ENCODE assay signal across 1 cellular context in the genomic region with DNA sequence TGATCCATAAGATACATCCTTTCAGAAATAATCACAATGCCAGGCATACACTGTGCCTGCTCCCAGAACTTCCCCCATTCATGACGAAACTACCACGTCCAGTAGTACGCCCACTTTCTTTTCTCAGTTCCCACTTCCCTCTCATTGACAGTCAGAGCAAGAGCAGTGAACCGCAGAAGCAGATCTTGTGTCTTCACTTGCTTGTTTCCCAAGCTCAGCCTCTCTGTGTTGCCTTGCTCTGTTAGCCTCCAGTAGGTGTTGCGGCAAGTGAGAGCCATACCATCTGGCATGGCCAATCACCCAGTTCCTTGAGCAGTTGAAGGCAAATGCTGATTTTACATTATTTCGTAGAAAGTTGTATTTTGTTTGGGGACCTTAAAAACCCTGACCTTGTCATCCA.
TF ChIP-seq lines count a peak whose summit lies in the region.

No MANE protein-coding gene starts in this region.

TF ChIP-seq in GM12878, 131 proteins besides CTCF, POLR2A, EP300 and RAD21 (continued from another document and continues in another):
- TF ChIP-seq, protein P1, sequence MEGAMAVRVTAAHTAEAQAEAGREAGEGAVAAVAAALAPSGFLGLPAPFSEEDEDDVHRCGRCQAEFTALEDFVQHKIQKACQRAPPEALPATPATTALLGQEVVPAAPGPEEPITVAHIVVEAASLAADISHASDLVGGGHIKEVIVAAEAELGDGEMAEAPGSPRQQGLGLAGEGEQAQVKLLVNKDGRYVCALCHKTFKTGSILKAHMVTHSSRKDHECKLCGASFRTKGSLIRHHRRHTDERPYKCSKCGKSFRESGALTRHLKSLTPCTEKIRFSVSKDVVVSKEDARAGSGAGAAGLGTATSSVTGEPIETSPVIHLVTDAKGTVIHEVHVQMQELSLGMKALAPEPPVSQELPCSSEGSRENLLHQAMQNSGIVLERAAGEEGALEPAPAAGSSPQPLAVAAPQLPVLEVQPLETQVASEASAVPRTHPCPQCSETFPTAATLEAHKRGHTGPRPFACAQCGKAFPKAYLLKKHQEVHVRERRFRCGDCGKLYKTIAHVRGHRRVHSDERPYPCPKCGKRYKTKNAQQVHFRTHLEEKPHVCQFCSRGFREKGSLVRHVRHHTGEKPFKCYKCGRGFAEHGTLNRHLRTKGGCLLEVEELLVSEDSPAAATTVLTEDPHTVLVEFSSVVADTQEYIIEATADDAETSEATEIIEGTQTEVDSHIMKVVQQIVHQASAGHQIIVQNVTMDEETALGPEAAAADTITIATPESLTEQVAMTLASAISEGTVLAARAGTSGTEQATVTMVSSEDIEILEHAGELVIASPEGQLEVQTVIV (IDR thresholded peaks at IDR 0.05; ENCODE audit: borderline replicate concordance, partially characterized antibody): no peak
- TF ChIP-seq SPI1 (IDR thresholded peaks at IDR 0.05; ENCODE audit: borderline replicate concordance, insufficient read depth, low read depth, low read length) (peak; percentile 99), ATF7 (IDR thresholded peaks at IDR 0.05; ENCODE audit: low read depth) (peak; percentile 93), JUNB (IDR thresholded peaks at IDR 0.05) (peak; percentile 97), FOXM1 (IDR thresholded peaks at IDR 0.05; ENCODE audit: low read depth, low read length) (peak; percentile 97), SREBF2 (IDR thresholded peaks at IDR 0.05; ENCODE audit: low read length) (no peak), ZSCAN29 (IDR thresholded peaks at IDR 0.05) (no peak), GATAD2B (conservative IDR thresholded peaks at IDR 0.05; ENCODE audit: low read depth) (peak; percentile 83), FOS (IDR thresholded peaks at IDR 0.05; ENCODE audit: borderline replicate concordance, extremely low read depth, insufficient read length) (no peak), MYC (IDR thresholded peaks at IDR 0.05; ENCODE audit: insufficient read depth, insufficient read length, insufficient replicate concordance, low read length, severe bottlenecking) (no peak), NBN (IDR thresholded peaks at IDR 0.05) (peak; percentile 96), IKZF1 (conservative IDR thresholded peaks at IDR 0.05) (peak; percentile 99), MTA3 (IDR thresholded peaks at IDR 0.05; ENCODE audit: borderline replicate concordance, low read length) (peak; percentile 99; the same call in 1 of the 2 replicates), TARDBP (IDR thresholded peaks at IDR 0.05; ENCODE audit: borderline replicate concordance) (peak; percentile 70; the same call in 1 of the 2 replicates), RELA (IDR thresholded peaks at IDR 0.05; ENCODE audit: borderline replicate concordance, partially characterized antibody) (no peak), SMC3 (IDR thresholded peaks at IDR 0.05; ENCODE audit: borderline replicate concordance, low read length) (peak; percentile 31; the same call in 1 of the 2 replicates), SMAD1 (IDR thresholded peaks at IDR 0.05; ENCODE audit: low read depth, partially characterized antibody) (peak; percentile 88), ZNF622 (IDR thresholded peaks at IDR 0.05) (no peak), BMI1 (IDR thresholded peaks at IDR 0.05; ENCODE audit: borderline replicate concordance) (peak; percentile 85), RCOR1 (conservative IDR thresholded peaks at IDR 0.05; ENCODE audit: low read depth, low read length) (peak; percentile 97; the same call in 1 of the 2 replicates), BHLHE40 (IDR thresholded peaks at IDR 0.05; ENCODE audit: borderline replicate concordance in 1 of 2, low read depth in 2 of 2, low read length in 1 of 2) (peak; percentile 85 to 90), ETV6 (conservative IDR thresholded peaks at IDR 0.05 in 1 of 2, IDR thresholded peaks at IDR 0.05 in 1 of 2; ENCODE audit: borderline replicate concordance in 1 of 2, low read depth in 1 of 2) (peak in 1 of 2 experiments; percentile 98; a peak in 2 of 4 replicates), YBX1 (IDR thresholded peaks at IDR 0.05) (no peak), MEF2A (IDR thresholded peaks at IDR 0.05; ENCODE audit: insufficient read depth, low read depth, low read length) (peak; percentile 88), CHD1 (IDR thresholded peaks at IDR 0.05; ENCODE audit: low read depth, low read length) (0 out of 2 replicates have a peak, but pooled peaks have one; percentile 73), ZNF384 (IDR thresholded peaks at IDR 0.05; ENCODE audit: borderline replicate concordance, low read depth, low read length) (peak; percentile 80), CHD2 (IDR thresholded peaks at IDR 0.05; ENCODE audit: borderline replicate concordance, low read depth, low read length) (peak; percentile 92), KAT2A (conservative IDR thresholded peaks at IDR 0.05; ENCODE audit: control insufficient read depth, low read depth, low read length) (no peak), TCF3 (IDR thresholded peaks at IDR 0.05; ENCODE audit: borderline replicate concordance, insufficient read depth, low read depth, low read length) (peak; percentile 98), POLR2AphosphoS5 (IDR thresholded peaks at IDR 0.05; ENCODE audit: low read length) (peak; percentile 77), RAD51 (IDR thresholded peaks at IDR 0.05) (peak; percentile 32)
- TF ChIP-seq, protein P2, sequence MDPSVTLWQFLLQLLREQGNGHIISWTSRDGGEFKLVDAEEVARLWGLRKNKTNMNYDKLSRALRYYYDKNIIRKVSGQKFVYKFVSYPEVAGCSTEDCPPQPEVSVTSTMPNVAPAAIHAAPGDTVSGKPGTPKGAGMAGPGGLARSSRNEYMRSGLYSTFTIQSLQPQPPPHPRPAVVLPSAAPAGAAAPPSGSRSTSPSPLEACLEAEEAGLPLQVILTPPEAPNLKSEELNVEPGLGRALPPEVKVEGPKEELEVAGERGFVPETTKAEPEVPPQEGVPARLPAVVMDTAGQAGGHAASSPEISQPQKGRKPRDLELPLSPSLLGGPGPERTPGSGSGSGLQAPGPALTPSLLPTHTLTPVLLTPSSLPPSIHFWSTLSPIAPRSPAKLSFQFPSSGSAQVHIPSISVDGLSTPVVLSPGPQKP (IDR thresholded peaks at IDR 0.05; ENCODE audit: low read depth, low read length): 0 out of 2 replicates have a peak, but pooled peaks have one; percentile 33
- TF ChIP-seq, protein P3, sequence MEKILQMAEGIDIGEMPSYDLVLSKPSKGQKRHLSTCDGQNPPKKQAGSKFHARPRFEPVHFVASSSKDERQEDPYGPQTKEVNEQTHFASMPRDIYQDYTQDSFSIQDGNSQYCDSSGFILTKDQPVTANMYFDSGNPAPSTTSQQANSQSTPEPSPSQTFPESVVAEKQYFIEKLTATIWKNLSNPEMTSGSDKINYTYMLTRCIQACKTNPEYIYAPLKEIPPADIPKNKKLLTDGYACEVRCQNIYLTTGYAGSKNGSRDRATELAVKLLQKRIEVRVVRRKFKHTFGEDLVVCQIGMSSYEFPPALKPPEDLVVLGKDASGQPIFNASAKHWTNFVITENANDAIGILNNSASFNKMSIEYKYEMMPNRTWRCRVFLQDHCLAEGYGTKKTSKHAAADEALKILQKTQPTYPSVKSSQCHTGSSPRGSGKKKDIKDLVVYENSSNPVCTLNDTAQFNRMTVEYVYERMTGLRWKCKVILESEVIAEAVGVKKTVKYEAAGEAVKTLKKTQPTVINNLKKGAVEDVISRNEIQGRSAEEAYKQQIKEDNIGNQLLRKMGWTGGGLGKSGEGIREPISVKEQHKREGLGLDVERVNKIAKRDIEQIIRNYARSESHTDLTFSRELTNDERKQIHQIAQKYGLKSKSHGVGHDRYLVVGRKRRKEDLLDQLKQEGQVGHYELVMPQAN (conservative IDR thresholded peaks at IDR 0.05): peak; percentile 52; the same call in 1 of the 2 replicates
- TF ChIP-seq, protein P4, sequence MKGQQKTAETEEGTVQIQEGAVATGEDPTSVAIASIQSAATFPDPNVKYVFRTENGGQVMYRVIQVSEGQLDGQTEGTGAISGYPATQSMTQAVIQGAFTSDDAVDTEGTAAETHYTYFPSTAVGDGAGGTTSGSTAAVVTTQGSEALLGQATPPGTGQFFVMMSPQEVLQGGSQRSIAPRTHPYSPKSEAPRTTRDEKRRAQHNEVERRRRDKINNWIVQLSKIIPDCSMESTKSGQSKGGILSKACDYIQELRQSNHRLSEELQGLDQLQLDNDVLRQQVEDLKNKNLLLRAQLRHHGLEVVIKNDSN (IDR thresholded peaks at IDR 0.05; ENCODE audit: borderline replicate concordance, extremely low read length, insufficient read depth, low read depth, low read length): no peak
- TF ChIP-seq, protein P5, sequence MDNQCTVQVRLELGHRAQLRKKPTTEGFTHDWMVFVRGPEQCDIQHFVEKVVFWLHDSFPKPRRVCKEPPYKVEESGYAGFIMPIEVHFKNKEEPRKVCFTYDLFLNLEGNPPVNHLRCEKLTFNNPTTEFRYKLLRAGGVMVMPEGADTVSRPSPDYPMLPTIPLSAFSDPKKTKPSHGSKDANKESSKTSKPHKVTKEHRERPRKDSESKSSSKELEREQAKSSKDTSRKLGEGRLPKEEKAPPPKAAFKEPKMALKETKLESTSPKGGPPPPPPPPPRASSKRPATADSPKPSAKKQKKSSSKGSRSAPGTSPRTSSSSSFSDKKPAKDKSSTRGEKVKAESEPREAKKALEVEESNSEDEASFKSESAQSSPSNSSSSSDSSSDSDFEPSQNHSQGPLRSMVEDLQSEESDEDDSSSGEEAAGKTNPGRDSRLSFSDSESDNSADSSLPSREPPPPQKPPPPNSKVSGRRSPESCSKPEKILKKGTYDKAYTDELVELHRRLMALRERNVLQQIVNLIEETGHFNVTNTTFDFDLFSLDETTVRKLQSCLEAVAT (IDR thresholded peaks at IDR 0.05): peak; percentile 86
- TF ChIP-seq, protein P6, sequence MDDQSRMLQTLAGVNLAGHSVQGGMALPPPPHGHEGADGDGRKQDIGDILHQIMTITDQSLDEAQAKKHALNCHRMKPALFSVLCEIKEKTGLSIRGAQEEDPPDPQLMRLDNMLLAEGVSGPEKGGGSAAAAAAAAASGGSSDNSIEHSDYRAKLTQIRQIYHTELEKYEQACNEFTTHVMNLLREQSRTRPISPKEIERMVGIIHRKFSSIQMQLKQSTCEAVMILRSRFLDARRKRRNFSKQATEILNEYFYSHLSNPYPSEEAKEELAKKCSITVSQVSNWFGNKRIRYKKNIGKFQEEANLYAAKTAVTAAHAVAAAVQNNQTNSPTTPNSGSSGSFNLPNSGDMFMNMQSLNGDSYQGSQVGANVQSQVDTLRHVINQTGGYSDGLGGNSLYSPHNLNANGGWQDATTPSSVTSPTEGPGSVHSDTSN (IDR thresholded peaks at IDR 0.05; ENCODE audit: insufficient replicate concordance, low read depth, low read length): peak; percentile 52
- TF ChIP-seq, protein P7, sequence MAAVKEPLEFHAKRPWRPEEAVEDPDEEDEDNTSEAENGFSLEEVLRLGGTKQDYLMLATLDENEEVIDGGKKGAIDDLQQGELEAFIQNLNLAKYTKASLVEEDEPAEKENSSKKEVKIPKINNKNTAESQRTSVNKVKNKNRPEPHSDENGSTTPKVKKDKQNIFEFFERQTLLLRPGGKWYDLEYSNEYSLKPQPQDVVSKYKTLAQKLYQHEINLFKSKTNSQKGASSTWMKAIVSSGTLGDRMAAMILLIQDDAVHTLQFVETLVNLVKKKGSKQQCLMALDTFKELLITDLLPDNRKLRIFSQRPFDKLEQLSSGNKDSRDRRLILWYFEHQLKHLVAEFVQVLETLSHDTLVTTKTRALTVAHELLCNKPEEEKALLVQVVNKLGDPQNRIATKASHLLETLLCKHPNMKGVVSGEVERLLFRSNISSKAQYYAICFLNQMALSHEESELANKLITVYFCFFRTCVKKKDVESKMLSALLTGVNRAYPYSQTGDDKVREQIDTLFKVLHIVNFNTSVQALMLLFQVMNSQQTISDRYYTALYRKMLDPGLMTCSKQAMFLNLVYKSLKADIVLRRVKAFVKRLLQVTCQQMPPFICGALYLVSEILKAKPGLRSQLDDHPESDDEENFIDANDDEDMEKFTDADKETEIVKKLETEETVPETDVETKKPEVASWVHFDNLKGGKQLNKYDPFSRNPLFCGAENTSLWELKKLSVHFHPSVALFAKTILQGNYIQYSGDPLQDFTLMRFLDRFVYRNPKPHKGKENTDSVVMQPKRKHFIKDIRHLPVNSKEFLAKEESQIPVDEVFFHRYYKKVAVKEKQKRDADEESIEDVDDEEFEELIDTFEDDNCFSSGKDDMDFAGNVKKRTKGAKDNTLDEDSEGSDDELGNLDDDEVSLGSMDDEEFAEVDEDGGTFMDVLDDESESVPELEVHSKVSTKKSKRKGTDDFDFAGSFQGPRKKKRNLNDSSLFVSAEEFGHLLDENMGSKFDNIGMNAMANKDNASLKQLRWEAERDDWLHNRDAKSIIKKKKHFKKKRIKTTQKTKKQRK (IDR thresholded peaks at IDR 0.05; ENCODE audit: low read depth, low read length): no peak
- TF ChIP-seq, protein P8, sequence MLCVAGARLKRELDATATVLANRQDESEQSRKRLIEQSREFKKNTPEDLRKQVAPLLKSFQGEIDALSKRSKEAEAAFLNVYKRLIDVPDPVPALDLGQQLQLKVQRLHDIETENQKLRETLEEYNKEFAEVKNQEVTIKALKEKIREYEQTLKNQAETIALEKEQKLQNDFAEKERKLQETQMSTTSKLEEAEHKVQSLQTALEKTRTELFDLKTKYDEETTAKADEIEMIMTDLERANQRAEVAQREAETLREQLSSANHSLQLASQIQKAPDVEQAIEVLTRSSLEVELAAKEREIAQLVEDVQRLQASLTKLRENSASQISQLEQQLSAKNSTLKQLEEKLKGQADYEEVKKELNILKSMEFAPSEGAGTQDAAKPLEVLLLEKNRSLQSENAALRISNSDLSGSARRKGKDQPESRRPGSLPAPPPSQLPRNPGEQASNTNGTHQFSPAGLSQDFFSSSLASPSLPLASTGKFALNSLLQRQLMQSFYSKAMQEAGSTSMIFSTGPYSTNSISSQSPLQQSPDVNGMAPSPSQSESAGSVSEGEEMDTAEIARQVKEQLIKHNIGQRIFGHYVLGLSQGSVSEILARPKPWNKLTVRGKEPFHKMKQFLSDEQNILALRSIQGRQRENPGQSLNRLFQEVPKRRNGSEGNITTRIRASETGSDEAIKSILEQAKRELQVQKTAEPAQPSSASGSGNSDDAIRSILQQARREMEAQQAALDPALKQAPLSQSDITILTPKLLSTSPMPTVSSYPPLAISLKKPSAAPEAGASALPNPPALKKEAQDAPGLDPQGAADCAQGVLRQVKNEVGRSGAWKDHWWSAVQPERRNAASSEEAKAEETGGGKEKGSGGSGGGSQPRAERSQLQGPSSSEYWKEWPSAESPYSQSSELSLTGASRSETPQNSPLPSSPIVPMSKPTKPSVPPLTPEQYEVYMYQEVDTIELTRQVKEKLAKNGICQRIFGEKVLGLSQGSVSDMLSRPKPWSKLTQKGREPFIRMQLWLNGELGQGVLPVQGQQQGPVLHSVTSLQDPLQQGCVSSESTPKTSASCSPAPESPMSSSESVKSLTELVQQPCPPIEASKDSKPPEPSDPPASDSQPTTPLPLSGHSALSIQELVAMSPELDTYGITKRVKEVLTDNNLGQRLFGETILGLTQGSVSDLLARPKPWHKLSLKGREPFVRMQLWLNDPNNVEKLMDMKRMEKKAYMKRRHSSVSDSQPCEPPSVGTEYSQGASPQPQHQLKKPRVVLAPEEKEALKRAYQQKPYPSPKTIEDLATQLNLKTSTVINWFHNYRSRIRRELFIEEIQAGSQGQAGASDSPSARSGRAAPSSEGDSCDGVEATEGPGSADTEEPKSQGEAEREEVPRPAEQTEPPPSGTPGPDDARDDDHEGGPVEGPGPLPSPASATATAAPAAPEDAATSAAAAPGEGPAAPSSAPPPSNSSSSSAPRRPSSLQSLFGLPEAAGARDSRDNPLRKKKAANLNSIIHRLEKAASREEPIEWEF (IDR thresholded peaks at IDR 0.05; ENCODE audit: insufficient replicate concordance, low read depth, low read length): peak; percentile 92
